Comparison of ENCODE assay signal across 1 cellular context in genomic region chr6:11172501-11173337, GRCh38.
TF ChIP-seq lines count a peak whose summit lies in the region.

No MANE protein-coding gene starts in this region.

TF ChIP-seq in HepG2, 621 proteins besides CTCF, POLR2A, EP300 and RAD21 (continued from another document and continues in another):
- TF ChIP-seq, protein P1, sequence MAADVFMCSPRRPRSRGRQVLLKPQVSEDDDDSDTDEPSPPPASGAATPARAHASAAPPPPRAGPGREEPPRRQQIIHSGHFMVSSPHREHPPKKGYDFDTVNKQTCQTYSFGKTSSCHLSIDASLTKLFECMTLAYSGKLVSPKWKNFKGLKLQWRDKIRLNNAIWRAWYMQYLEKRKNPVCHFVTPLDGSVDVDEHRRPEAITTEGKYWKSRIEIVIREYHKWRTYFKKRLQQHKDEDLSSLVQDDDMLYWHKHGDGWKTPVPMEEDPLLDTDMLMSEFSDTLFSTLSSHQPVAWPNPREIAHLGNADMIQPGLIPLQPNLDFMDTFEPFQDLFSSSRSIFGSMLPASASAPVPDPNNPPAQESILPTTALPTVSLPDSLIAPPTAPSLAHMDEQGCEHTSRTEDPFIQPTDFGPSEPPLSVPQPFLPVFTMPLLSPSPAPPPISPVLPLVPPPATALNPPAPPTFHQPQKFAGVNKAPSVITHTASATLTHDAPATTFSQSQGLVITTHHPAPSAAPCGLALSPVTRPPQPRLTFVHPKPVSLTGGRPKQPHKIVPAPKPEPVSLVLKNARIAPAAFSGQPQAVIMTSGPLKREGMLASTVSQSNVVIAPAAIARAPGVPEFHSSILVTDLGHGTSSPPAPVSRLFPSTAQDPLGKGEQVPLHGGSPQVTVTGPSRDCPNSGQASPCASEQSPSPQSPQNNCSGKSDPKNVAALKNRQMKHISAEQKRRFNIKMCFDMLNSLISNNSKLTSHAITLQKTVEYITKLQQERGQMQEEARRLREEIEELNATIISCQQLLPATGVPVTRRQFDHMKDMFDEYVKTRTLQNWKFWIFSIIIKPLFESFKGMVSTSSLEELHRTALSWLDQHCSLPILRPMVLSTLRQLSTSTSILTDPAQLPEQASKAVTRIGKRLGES (CRISPR knock-in tag; IDR thresholded peaks at IDR 0.05; ENCODE audit: borderline replicate concordance) = no peak
- TF ChIP-seq, protein P2, sequence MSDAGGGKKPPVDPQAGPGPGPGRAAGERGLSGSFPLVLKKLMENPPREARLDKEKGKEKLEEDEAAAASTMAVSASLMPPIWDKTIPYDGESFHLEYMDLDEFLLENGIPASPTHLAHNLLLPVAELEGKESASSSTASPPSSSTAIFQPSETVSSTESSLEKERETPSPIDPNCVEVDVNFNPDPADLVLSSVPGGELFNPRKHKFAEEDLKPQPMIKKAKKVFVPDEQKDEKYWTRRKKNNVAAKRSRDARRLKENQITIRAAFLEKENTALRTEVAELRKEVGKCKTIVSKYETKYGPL (CRISPR knock-in tag; IDR thresholded peaks at IDR 0.05) = no peak
- TF ChIP-seq IRF2 (CRISPR knock-in tag; IDR thresholded peaks at IDR 0.05) (peak; percentile 64; the same call in 1 of the 2 replicates), ZNF546 (CRISPR knock-in tag; conservative IDR thresholded peaks at IDR 0.05) (no peak), ZNF431 (CRISPR knock-in tag; IDR thresholded peaks at IDR 0.05; ENCODE audit: borderline replicate concordance, low read depth) (no peak), SKIL (CRISPR knock-in tag; IDR thresholded peaks at IDR 0.05; ENCODE audit: borderline replicate concordance) (no peak), NR2C2 (CRISPR knock-in tag; IDR thresholded peaks at IDR 0.05; ENCODE audit: borderline replicate concordance) (no peak), ZBED4 (CRISPR knock-in tag; IDR thresholded peaks at IDR 0.05; ENCODE audit: borderline replicate concordance) (no peak), MXD4 (CRISPR knock-in tag; IDR thresholded peaks at IDR 0.05) (no peak), ETV6 (CRISPR knock-in tag; conservative IDR thresholded peaks at IDR 0.05) (no peak), ZC3H4 (CRISPR knock-in tag; IDR thresholded peaks at IDR 0.05; ENCODE audit: borderline replicate concordance) (no peak), RBM22 (optimal IDR thresholded peaks at IDR 0.05; ENCODE audit: low read length) (no peak), ATF7 (IDR thresholded peaks at IDR 0.05) (no peak), ATF7 (CRISPR knock-in tag; IDR thresholded peaks at IDR 0.05) (no peak), ATF7-NPFF (CRISPR knock-in tag; IDR thresholded peaks at IDR 0.05; ENCODE audit: low read depth) (no peak), ZNF562 (CRISPR knock-in tag; IDR thresholded peaks at IDR 0.05; ENCODE audit: borderline replicate concordance) (no peak), MBD4 (IDR thresholded peaks at IDR 0.05; ENCODE audit: borderline replicate concordance, low read length) (no peak), ISL2 (CRISPR knock-in tag; IDR thresholded peaks at IDR 0.05) (0 out of 2 replicates have a peak, but pooled peaks have one; percentile 40), PCBP2 (optimal IDR thresholded peaks at IDR 0.05; ENCODE audit: low read depth, low read length, poor library complexity, severe bottlenecking) (no peak), ATF6 (CRISPR knock-in tag; conservative IDR thresholded peaks at IDR 0.05) (no peak), ZNF414 (CRISPR knock-in tag; IDR thresholded peaks at IDR 0.05) (no peak), TERF1 (CRISPR knock-in tag; IDR thresholded peaks at IDR 0.05) (no peak), THYN1 (CRISPR knock-in tag; IDR thresholded peaks at IDR 0.05; ENCODE audit: borderline replicate concordance, low read depth) (0 out of 2 replicates have a peak, but pooled peaks have one; percentile 45), GPBP1L1 (CRISPR knock-in tag; IDR thresholded peaks at IDR 0.05) (no peak), POGK (CRISPR knock-in tag; conservative IDR thresholded peaks at IDR 0.05) (no peak), DPF2 (CRISPR knock-in tag; IDR thresholded peaks at IDR 0.05; ENCODE audit: borderline replicate concordance, low read depth) (no peak)
- TF ChIP-seq, protein P3, sequence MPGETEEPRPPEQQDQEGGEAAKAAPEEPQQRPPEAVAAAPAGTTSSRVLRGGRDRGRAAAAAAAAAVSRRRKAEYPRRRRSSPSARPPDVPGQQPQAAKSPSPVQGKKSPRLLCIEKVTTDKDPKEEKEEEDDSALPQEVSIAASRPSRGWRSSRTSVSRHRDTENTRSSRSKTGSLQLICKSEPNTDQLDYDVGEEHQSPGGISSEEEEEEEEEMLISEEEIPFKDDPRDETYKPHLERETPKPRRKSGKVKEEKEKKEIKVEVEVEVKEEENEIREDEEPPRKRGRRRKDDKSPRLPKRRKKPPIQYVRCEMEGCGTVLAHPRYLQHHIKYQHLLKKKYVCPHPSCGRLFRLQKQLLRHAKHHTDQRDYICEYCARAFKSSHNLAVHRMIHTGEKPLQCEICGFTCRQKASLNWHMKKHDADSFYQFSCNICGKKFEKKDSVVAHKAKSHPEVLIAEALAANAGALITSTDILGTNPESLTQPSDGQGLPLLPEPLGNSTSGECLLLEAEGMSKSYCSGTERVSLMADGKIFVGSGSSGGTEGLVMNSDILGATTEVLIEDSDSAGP (CRISPR knock-in tag; IDR thresholded peaks at IDR 0.05; ENCODE audit: borderline replicate concordance) = peak; percentile 39; the same call in 1 of the 2 replicates
- TF ChIP-seq, protein P4, sequence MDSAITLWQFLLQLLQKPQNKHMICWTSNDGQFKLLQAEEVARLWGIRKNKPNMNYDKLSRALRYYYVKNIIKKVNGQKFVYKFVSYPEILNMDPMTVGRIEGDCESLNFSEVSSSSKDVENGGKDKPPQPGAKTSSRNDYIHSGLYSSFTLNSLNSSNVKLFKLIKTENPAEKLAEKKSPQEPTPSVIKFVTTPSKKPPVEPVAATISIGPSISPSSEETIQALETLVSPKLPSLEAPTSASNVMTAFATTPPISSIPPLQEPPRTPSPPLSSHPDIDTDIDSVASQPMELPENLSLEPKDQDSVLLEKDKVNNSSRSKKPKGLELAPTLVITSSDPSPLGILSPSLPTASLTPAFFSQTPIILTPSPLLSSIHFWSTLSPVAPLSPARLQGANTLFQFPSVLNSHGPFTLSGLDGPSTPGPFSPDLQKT (CRISPR knock-in tag; IDR thresholded peaks at IDR 0.05; ENCODE audit: borderline replicate concordance) = no peak
- TF ChIP-seq, protein P5, sequence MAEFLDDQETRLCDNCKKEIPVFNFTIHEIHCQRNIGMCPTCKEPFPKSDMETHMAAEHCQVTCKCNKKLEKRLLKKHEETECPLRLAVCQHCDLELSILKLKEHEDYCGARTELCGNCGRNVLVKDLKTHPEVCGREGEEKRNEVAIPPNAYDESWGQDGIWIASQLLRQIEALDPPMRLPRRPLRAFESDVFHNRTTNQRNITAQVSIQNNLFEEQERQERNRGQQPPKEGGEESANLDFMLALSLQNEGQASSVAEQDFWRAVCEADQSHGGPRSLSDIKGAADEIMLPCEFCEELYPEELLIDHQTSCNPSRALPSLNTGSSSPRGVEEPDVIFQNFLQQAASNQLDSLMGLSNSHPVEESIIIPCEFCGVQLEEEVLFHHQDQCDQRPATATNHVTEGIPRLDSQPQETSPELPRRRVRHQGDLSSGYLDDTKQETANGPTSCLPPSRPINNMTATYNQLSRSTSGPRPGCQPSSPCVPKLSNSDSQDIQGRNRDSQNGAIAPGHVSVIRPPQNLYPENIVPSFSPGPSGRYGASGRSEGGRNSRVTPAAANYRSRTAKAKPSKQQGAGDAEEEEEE (CRISPR knock-in tag; IDR thresholded peaks at IDR 0.05; ENCODE audit: borderline replicate concordance) = no peak
